ENCODE assay signal across 13 cellular contexts in genomic region chr2:99615247-99615771, GRCh38.
DNase-seq lines count a peak whose midpoint lies in the region; ATAC-seq, FAIRE-seq and TF ChIP-seq lines count a peak whose summit lies in the region.
"Had no signal": no experiment of that assay in that cellular context is flagged by ENCODE, and none has a peak within 500 bp of the region (broad histone marks: within the 10 kb centered on the region; RNA-seq: fewer than 3 reads in every experiment).

No MANE protein-coding gene starts in this region.

- CTCF ChIA-PET in H1 (lab: Charles Lee; ENCODE audit: partially characterized antibody), result interaction anchor here (0.8 to 4.0 kb wide), 14 partner anchors 9 to 100 kb away, joined by 3 to 47 read pairs (median 4); no protein-coding TSS in a partner anchor

- no peak overlapping the region for H3K18ac ChIP-seq in H1 (ENCODE audit: extremely low read depth, low read length)

- no peak overlapping the region for H2BK15ac ChIP-seq in H1 (ENCODE audit: low read length)

- H4K8ac ChIP-seq in H1 (ENCODE audit: extremely low read depth, insufficient read depth, low read length), result no peak overlapping the region

- H3K79me2 ChIP-seq in H1 (ENCODE audit: control insufficient read depth in 1 of 2, insufficient read depth in 2 of 2, low read length in 2 of 2), result no peaks in the 10 kb centered on the region

- H3K9ac ChIP-seq in H1 (replicated peaks in 1 of 4; ENCODE audit: extremely low read depth in 1 of 4, low read depth in 3 of 4, low read length in 3 of 4), result no peak overlapping the region

- H3K4ac ChIP-seq in H1 (replicated peaks; ENCODE audit: insufficient read length, low read depth, low read length), result no peak overlapping the region

- H3K4me3 Mint-ChIP-seq in natural killer cell treated with Interleukin-12 subunit alpha and Interleukin-12 subunit beta and Interleukin-15 and Interleukin-18, amount 100 ng/mL, for 72 hours, result no peak overlapping the region
- H3K4me3 Mint-ChIP-seq in natural killer cell, result no peak overlapping the region
- H3K4me3 Mint-ChIP-seq: CD4-positive, alpha-beta T cell had no signal

- DNase-seq in natural killer cell treated with Interleukin-12 subunit alpha and Interleukin-12 subunit beta and Interleukin-15 and Interleukin-18, amount 100 ng/mL, for 72 hours (ENCODE audit: low spot score), result no peak
- DNase-seq in natural killer cell (no peak), NCI-H146 (lab: John Stamatoyannopoulos, UW) (peak; percentile 46), H1 (ENCODE audit: low read depth in 1 of 2, low spot score in 2 of 2) (peak in 1 of 2 experiments; percentile 53), superior temporal gyrus (ENCODE audit: extremely low spot score) (peak; percentile 59), aorta (no peak)
- no peak for DNase-seq in effector memory CD4-positive, alpha-beta T cell
- DNase-seq: CD4-positive, alpha-beta T cell; mucosa of descending colon had no signal

- peaks cover 0 to 21% of the 10 kb centered on the region in 2 donors for H3K27me3 Mint-ChIP-seq in natural killer cell treated with Interleukin-12 subunit alpha and Interleukin-12 subunit beta and Interleukin-15 and Interleukin-18, amount 100 ng/mL, for 72 hours
- H3K27me3 Mint-ChIP-seq in natural killer cell (ENCODE audit: low read depth in 2 of 2), result no peaks in the 10 kb centered on the region
- H3K27me3 Mint-ChIP-seq: CD4-positive, alpha-beta T cell had no signal

- H2BK5ac ChIP-seq in H1 (ENCODE audit: low read depth, low read length), result no peak overlapping the region

- H4K91ac ChIP-seq in H1 (replicated peaks; ENCODE audit: insufficient read length, low read length), result no peak overlapping the region

- H4K20me1 ChIP-seq in H1 (replicated peaks in 1 of 2; ENCODE audit: control insufficient read depth in 1 of 2, insufficient read depth in 2 of 2, low read length in 2 of 2), result no peaks in the 10 kb centered on the region

- no peaks in the 10 kb centered on the region for H3K36me3 ChIP-seq in H1 (ENCODE audit: control insufficient read depth in 2 of 4, insufficient read depth in 4 of 4, low read length in 3 of 4)
- H3K36me3 ChIP-seq in aorta (ENCODE audit: control insufficient read depth in 1 of 2, insufficient read depth in 2 of 2, low read length in 1 of 2), result no peaks in the 10 kb centered on the region
- H3K36me3 ChIP-seq in effector memory CD4-positive, alpha-beta T cell (ENCODE audit: control insufficient read depth, insufficient read depth, low read length), result no peaks in the 10 kb centered on the region
- H3K36me3 ChIP-seq: cardiac muscle cell, SJCRH30, thoracic aorta had no signal

- POLR2A ChIA-PET in H1 (lab: Charles Lee; ENCODE audit: partially characterized antibody), result interaction anchor here (0.6 kb wide), 1 partner anchor 645 kb away, joined by 3 read pairs; no protein-coding TSS in a partner anchor

- no peaks in the 10 kb centered on the region for H3K4me1 Mint-ChIP-seq in natural killer cell treated with Interleukin-12 subunit alpha and Interleukin-12 subunit beta and Interleukin-15 and Interleukin-18, amount 100 ng/mL, for 72 hours (ENCODE audit: low read depth in 2 of 2)
- H3K4me1 Mint-ChIP-seq in natural killer cell, result no peaks in the 10 kb centered on the region

- no peak overlapping the region for H2BK12ac ChIP-seq in H1 (ENCODE audit: low read depth, low read length)

- TF ChIP-seq EP300 in H1 (IDR thresholded peaks at IDR 0.05; ENCODE audit: borderline replicate concordance in 1 of 2, low read depth in 2 of 2, low read length in 2 of 2), result no peak

- H3K4me3 ChIP-seq in H1 (ENCODE audit: extremely low read depth in 1 of 4, insufficient read depth in 2 of 4, low read depth in 3 of 4, low read length in 4 of 4) (no peak overlapping the region), aorta (ENCODE audit: low read length in 2 of 2) (no peak overlapping the region)
- no peak overlapping the region for H3K4me3 ChIP-seq in effector memory CD4-positive, alpha-beta T cell (ENCODE audit: insufficient read depth, low read depth, low read length, poor library complexity, severe bottlenecking)
- H3K4me3 ChIP-seq: cardiac muscle cell, mucosa of descending colon, SJCRH30, thoracic aorta had no signal

- H3K9me3 Mint-ChIP-seq in natural killer cell treated with Interleukin-12 subunit alpha and Interleukin-12 subunit beta and Interleukin-15 and Interleukin-18, amount 100 ng/mL, for 72 hours, result no peaks in the 10 kb centered on the region
- H3K9me3 Mint-ChIP-seq in natural killer cell, result no peaks in the 10 kb centered on the region
- H3K9me3 Mint-ChIP-seq: CD4-positive, alpha-beta T cell had no signal

- H3K4me1 ChIP-seq in H1 (replicated peaks in 1 of 4; ENCODE audit: control insufficient read depth in 3 of 4, insufficient read depth in 4 of 4, low read length in 3 of 4) (no peaks in the 10 kb centered on the region), aorta (ENCODE audit: control insufficient read depth in 1 of 2, insufficient read depth in 2 of 2, low read length in 2 of 2) (no peaks in the 10 kb centered on the region)
- H3K4me1 ChIP-seq in effector memory CD4-positive, alpha-beta T cell (ENCODE audit: control insufficient read depth, insufficient read depth, low read length, poor library complexity, severe bottlenecking), result no peaks in the 10 kb centered on the region
- H3K4me1 ChIP-seq: SJCRH30 had no signal

- H4K5ac ChIP-seq in H1 (ENCODE audit: insufficient read length, low read depth, low read length), result no peak overlapping the region

- H3K23ac ChIP-seq in H1 (ENCODE audit: insufficient read length), result no peak overlapping the region

- H3K27ac Mint-ChIP-seq in natural killer cell treated with Interleukin-12 subunit alpha and Interleukin-12 subunit beta and Interleukin-15 and Interleukin-18, amount 100 ng/mL, for 72 hours, result no peak overlapping the region
- no peak overlapping the region for H3K27ac Mint-ChIP-seq in natural killer cell
- H3K27ac Mint-ChIP-seq: CD4-positive, alpha-beta T cell had no signal

- peak; percentile 59 to 66 for TF ChIP-seq RAD21 in H1 (IDR thresholded peaks at IDR 0.05 in 1 of 2, conservative IDR thresholded peaks at IDR 0.05 in 1 of 2; ENCODE audit: low read depth in 2 of 2, low read length in 2 of 2)

- WGBS in H1 (ENCODE audit: extremely low coverage in 1 of 2, insufficient coverage in 1 of 2, insufficient read length in 1 of 2, insufficient replicate concordance in 2 of 2, low coverage in 1 of 2, low lambda C conversion rate in 2 of 2, missing lambda C conversion rate in 1 of 2), 2 experiments, result 90% methylated on average over 12 of the region's 12 CpGs; no CpG with 5 or more reads in 1 of the 2 experiments
- 92 to 95% methylated on average over 12 of the region's 12 CpGs for WGBS in aorta, 2 donors

- H3K23me2 ChIP-seq in H1 (ENCODE audit: low read depth, low read length), result no peaks in the 10 kb centered on the region

- intact Hi-C loops in natural killer cell (cut with micrococcal nuclease) (no loop called here), aorta (cut with DNase I) (no loop called here)

- no peak for TF ChIP-seq POLR2A in H1 (IDR thresholded peaks at IDR 0.05; ENCODE audit: control extremely low read depth in 1 of 2, low read depth in 2 of 2, low read length in 2 of 2)

- H3K14ac ChIP-seq in H1 (ENCODE audit: insufficient read length), result no peak overlapping the region

- H3K79me1 ChIP-seq in H1 (ENCODE audit: low read depth, low read length), result no peaks in the 10 kb centered on the region

- TF ChIP-seq CTCF in natural killer cell (IDR thresholded peaks at IDR 0.05) (no peak), H1 (IDR thresholded peaks at IDR 0.05; ENCODE audit: control extremely low read depth in 1 of 3, insufficient read depth in 1 of 3, low read depth in 1 of 3, low read length in 3 of 3) (peak; percentile 48 to 73 (median 57))

- H3K4me2 ChIP-seq in H1 (ENCODE audit: insufficient read depth in 1 of 2, low read depth in 2 of 2, low read length in 2 of 2), result no peak overlapping the region

- no peak overlapping the region for H3K27ac ChIP-seq in H1 (ENCODE audit: low read depth, low read length)
- no peak overlapping the region for H3K27ac ChIP-seq in aorta (ENCODE audit: low read depth in 1 of 2, low read length in 2 of 2)
- H3K27ac ChIP-seq in effector memory CD4-positive, alpha-beta T cell (ENCODE audit: insufficient read depth, low read length, poor library complexity, severe bottlenecking), result no peak overlapping the region
- H3K27ac ChIP-seq: cardiac muscle cell, SJCRH30, thoracic aorta had no signal

- H3K27me3 ChIP-seq in H1 (replicated peaks in 1 of 4; ENCODE audit: control insufficient read depth in 3 of 4, extremely low read depth in 1 of 4, insufficient read depth in 3 of 4, low read length in 3 of 4) (no peaks in the 10 kb centered on the region), aorta (ENCODE audit: control insufficient read depth in 1 of 2, insufficient read depth in 2 of 2, low read length in 1 of 2) (no peaks in the 10 kb centered on the region)
- no peaks in the 10 kb centered on the region for H3K27me3 ChIP-seq in effector memory CD4-positive, alpha-beta T cell (replicated peaks; ENCODE audit: control insufficient read depth, insufficient read depth, low read length, poor library complexity, severe bottlenecking)
- H3K27me3 ChIP-seq: cardiac muscle cell had no signal

- H2BK20ac ChIP-seq in H1 (ENCODE audit: low read length), result no peak overlapping the region

- peak; percentile 35 to 37 for ATAC-seq in natural killer cell treated with Interleukin-12 subunit alpha and Interleukin-12 subunit beta and Interleukin-15 and Interleukin-18, amount 100 ng/mL, for 72 hours
- ATAC-seq in natural killer cell (no peak), aorta (ENCODE audit: low FRiP score) (no peak), GM19463 (IDR thresholded peaks at IDR 0.05; ENCODE audit: unreplicated experiment) (no peak)
- ATAC-seq: mucosa of descending colon had no signal

- H3K9me3 ChIP-seq in H1 (ENCODE audit: insufficient read depth in 2 of 2, low read depth in 1 of 2, low read length in 1 of 2) (no peaks in the 10 kb centered on the region), aorta (ENCODE audit: control insufficient read depth, low read length) (no peaks in the 10 kb centered on the region)
- no peaks in the 10 kb centered on the region for H3K9me3 ChIP-seq in effector memory CD4-positive, alpha-beta T cell (ENCODE audit: control insufficient read depth, low read length)
- H3K9me3 ChIP-seq: mucosa of descending colon, SJCRH30, thoracic aorta had no signal

- no peak overlapping the region for H2BK120ac ChIP-seq in H1 (replicated peaks; ENCODE audit: low read depth, low read length)

- H3K56ac ChIP-seq in H1 (replicated peaks; ENCODE audit: insufficient read length, low read depth, low read length), result no peak overlapping the region

- peak overlapping the region; percentile 25; the same call in 1 of the 2 replicates for H2AFZ ChIP-seq in H1 (ENCODE audit: low read length)

- no peaks in the 10 kb centered on the region for H3K36me3 Mint-ChIP-seq in natural killer cell treated with Interleukin-12 subunit alpha and Interleukin-12 subunit beta and Interleukin-15 and Interleukin-18, amount 100 ng/mL, for 72 hours
- no peaks in the 10 kb centered on the region for H3K36me3 Mint-ChIP-seq in natural killer cell

- no peak overlapping the region; the same call in 1 of the 2 replicates for H2AK5ac ChIP-seq in H1 (ENCODE audit: low read depth, low read length)

- no peak for FAIRE-seq in H1 (lab: Jason Lieb, UNC)

TF ChIP-seq in H1, 55 proteins besides CTCF, POLR2A, EP300 and RAD21 (continues in another document):
- TF ChIP-seq ZNF274 (IDR thresholded peaks at IDR 0.05; ENCODE audit: borderline replicate concordance, extremely low read depth, low read length), result no peak

Comparison
In these comparisons a context has a peak if more than half of its experiments do, and no peak if none do; other contexts are left out.
1. ATAC-seq: peak in natural killer cell treated with Interleukin-12 subunit alpha and Interleukin-12 subunit beta and Interleukin-15 and Interleukin-18, amount 100 ng/mL, for 72 hours (2 of 2); none in natural killer cell (0 of 3), aorta (single experiment) and GM19463 (single experiment).
2. DNase-seq: peak in NCI-H146 (single experiment) and superior temporal gyrus (single experiment); none in natural killer cell treated with Interleukin-12 subunit alpha and Interleukin-12 subunit beta and Interleukin-15 and Interleukin-18, amount 100 ng/mL, for 72 hours (single experiment), natural killer cell (single experiment), aorta (0 of 2) and effector memory CD4-positive, alpha-beta T cell (0 of 3).